In genomic region chr12:94560416-94561221, GRCh38 we compare ENCODE assay signal across 8 cellular contexts.
A peak's percentile ranks its signal among the peaks of the same experiment; 100 is the strongest.
DNase-seq lines count a peak whose midpoint lies in the region; FAIRE-seq and TF ChIP-seq lines count a peak whose summit lies in the region.

No MANE protein-coding gene starts in this region.

- H2BK120ac ChIP-seq in H9 (ENCODE audit: low read depth, low read length, poor library complexity, severe bottlenecking): no peak overlapping the region
- H2BK120ac ChIP-seq in H1 (replicated peaks; ENCODE audit: low read depth, low read length): no peak overlapping the region

- TF ChIP-seq POLR2A in H1 (IDR thresholded peaks at IDR 0.05; ENCODE audit: control extremely low read depth in 1 of 2, low read depth in 2 of 2, low read length in 2 of 2): peak in 1 of 2 experiments; percentile 53; a peak in 2 of 3 replicates
- no peak for TF ChIP-seq POLR2A in prostate gland (IDR thresholded peaks at IDR 0.05)

- H3K56ac ChIP-seq in H9 (ENCODE audit: insufficient read length, low read depth, low read length): no peak overlapping the region
- no peak overlapping the region for H3K56ac ChIP-seq in H1 (replicated peaks; ENCODE audit: insufficient read length, low read depth, low read length)

- H3K79me1 ChIP-seq in H9 (ENCODE audit: insufficient read depth, low read depth, low read length, poor library complexity, severe bottlenecking) (no peaks in the 10 kb centered on the region), H1 (ENCODE audit: low read depth, low read length) (no peaks in the 10 kb centered on the region)

- peak overlapping the region in 3 of 4 experiments; percentile 23 to 42 (median 38); a peak in 6 of 8 replicates for H3K4me3 ChIP-seq in H1 (ENCODE audit: extremely low read depth in 1 of 4, insufficient read depth in 2 of 4, low read depth in 3 of 4, low read length in 4 of 4)
- H3K4me3 ChIP-seq in prostate gland: no peak overlapping the region

- no peaks in the 10 kb centered on the region for H4K20me1 ChIP-seq in H9 (ENCODE audit: control insufficient read depth, insufficient read depth, insufficient read length)
- H4K20me1 ChIP-seq in H1 (replicated peaks in 1 of 2; ENCODE audit: control insufficient read depth in 1 of 2, insufficient read depth in 2 of 2, low read length in 2 of 2): no peaks in the 10 kb centered on the region

- POLR2A ChIA-PET in H1 (lab: Charles Lee; ENCODE audit: partially characterized antibody): interaction anchor here (0.7 kb wide), 1 partner anchor 98 kb away, joined by 3 read pairs; no protein-coding TSS in a partner anchor

- DNase-seq in NCI-H1417 (lab: John Stamatoyannopoulos, UW) (peak in 2 of 3 experiments; percentile 62 to 79), NCI-H1417 treated with DMSO at 0.1 percent for 48 hours (lab: John Stamatoyannopoulos, UW) (no peak), H9 (peak; percentile 95), LHCN-M2 (ENCODE audit: low read depth) (peak; percentile 38), H1 (ENCODE audit: low read depth in 1 of 2, low spot score in 2 of 2) (peak; percentile 78 to 80), prostate gland (ENCODE audit: low spot score) (peak; percentile 22), NOMO-1 treated with DMSO at 0.1 percent for 48 hours (lab: John Stamatoyannopoulos, UW; ENCODE audit: unreplicated experiment) (no peak)
- no peak for DNase-seq in effector CD8-positive, alpha-beta T cell (lab: John Stamatoyannopoulos, UW)

- H3K18ac ChIP-seq in H9 (ENCODE audit: insufficient read length, low read depth, low read length) (peak overlapping the region; percentile 43), H1 (ENCODE audit: extremely low read depth, low read length) (peak overlapping the region; percentile 60)

- peaks cover 18 to 20% of the 10 kb centered on the region in 2 experiments for H3K4me1 Mint-ChIP-seq in H9

- TF ChIP-seq RAD21 in H1 (IDR thresholded peaks at IDR 0.05 in 1 of 2, conservative IDR thresholded peaks at IDR 0.05 in 1 of 2; ENCODE audit: low read depth in 2 of 2, low read length in 2 of 2): no peak

- no peak for FAIRE-seq in H1 (lab: Jason Lieb, UNC)

- no peaks in the 10 kb centered on the region for H3K79me2 ChIP-seq in H9 (ENCODE audit: insufficient read depth, low read length)
- no peaks in the 10 kb centered on the region for H3K79me2 ChIP-seq in H1 (ENCODE audit: control insufficient read depth in 1 of 2, insufficient read depth in 2 of 2, low read length in 2 of 2)

- H3K4me3 Mint-ChIP-seq in H9: peak overlapping the region; percentile 1 to 55; a peak in 4 of 5 replicates

- H3K14ac ChIP-seq in H9 (ENCODE audit: insufficient read depth, low read length): 0 out of 2 replicates have a peak overlapping the region, but pooled peaks have one; percentile 12
- H3K14ac ChIP-seq in H1 (ENCODE audit: insufficient read length): no peak overlapping the region

- no peaks in the 10 kb centered on the region for H3K23me2 ChIP-seq in H9 (ENCODE audit: insufficient read length, low read depth, low read length, poor library complexity, severe bottlenecking)
- H3K23me2 ChIP-seq in H1 (ENCODE audit: low read depth, low read length): peaks cover 3% of the 10 kb centered on the region; the same call in 1 of the 2 replicates

- H3K9me3 ChIP-seq in H9 (ENCODE audit: control insufficient read depth, low read depth, low read length) (no peaks in the 10 kb centered on the region), H1 (ENCODE audit: insufficient read depth in 2 of 2, low read depth in 1 of 2, low read length in 1 of 2) (no peaks in the 10 kb centered on the region), prostate gland (no peaks in the 10 kb centered on the region)

- H3K27ac ChIP-seq in H9 (ENCODE audit: insufficient read length, low read depth, low read length) (no peak overlapping the region), H1 (ENCODE audit: low read depth, low read length) (no peak overlapping the region), prostate gland (peak overlapping the region in 1 of 2 donors; percentile 16)

- no peaks in the 10 kb centered on the region for H3K36me3 ChIP-seq in H1 (ENCODE audit: control insufficient read depth in 2 of 4, insufficient read depth in 4 of 4, low read length in 3 of 4)
- no peaks in the 10 kb centered on the region for H3K36me3 ChIP-seq in prostate gland

- no peak overlapping the region for H3K9ac ChIP-seq in H9 (ENCODE audit: extremely low read depth, insufficient read length, low read length)
- no peak overlapping the region for H3K9ac ChIP-seq in H1 (replicated peaks in 1 of 4; ENCODE audit: extremely low read depth in 1 of 4, low read depth in 3 of 4, low read length in 3 of 4)

- H3K23ac ChIP-seq in H9 (ENCODE audit: insufficient read length, low read depth, low read length) (no peak overlapping the region), H1 (ENCODE audit: insufficient read length) (no peak overlapping the region)

- peak overlapping the region; percentile 70 to 86 (median 82); a peak in 6 of 7 replicates for H3K27ac Mint-ChIP-seq in H9

- H2BK5ac ChIP-seq in H9 (ENCODE audit: insufficient read length, low read length) (no peak overlapping the region), H1 (ENCODE audit: low read depth, low read length) (peak overlapping the region; percentile 81; the same call in 1 of the 2 replicates)

- H4K8ac ChIP-seq in H9 (replicated peaks; ENCODE audit: insufficient read length, low read depth, low read length): no peak overlapping the region
- no peak overlapping the region for H4K8ac ChIP-seq in H1 (ENCODE audit: extremely low read depth, insufficient read depth, low read length)

- intact Hi-C loops in prostate gland (cut with DNase I): loop anchor here (5.0 kb wide), 1 partner anchor 87 kb away; no protein-coding TSS in a partner anchor

- no peaks in the 10 kb centered on the region for H3K36me3 Mint-ChIP-seq in H9 (ENCODE audit: insufficient read depth in 1 of 3, low read depth in 3 of 3)

- H3K27me3 Mint-ChIP-seq in H9 (ENCODE audit: low read depth): peaks cover 10% of the 10 kb centered on the region

- H4K91ac ChIP-seq in H9 (ENCODE audit: insufficient read length, low read depth, low read length): no peak overlapping the region
- H4K91ac ChIP-seq in H1 (replicated peaks; ENCODE audit: insufficient read length, low read length): peak overlapping the region; percentile 29

- no CpG with 5 or more reads among the region's 17 CpGs for WGBS in H9 (ENCODE audit: extremely low coverage, insufficient read length, low lambda C conversion rate)
- WGBS in H1 (ENCODE audit: extremely low coverage in 1 of 2, insufficient coverage in 1 of 2, insufficient read length in 1 of 2, insufficient replicate concordance in 2 of 2, low coverage in 1 of 2, low lambda C conversion rate in 2 of 2, missing lambda C conversion rate in 1 of 2), 2 experiments: 21% methylated on average over 17 of the region's 17 CpGs; no CpG with 5 or more reads in 1 of the 2 experiments
- 35% methylated on average over 17 of the region's 17 CpGs for WGBS in prostate gland

- H2BK20ac ChIP-seq in H9 (ENCODE audit: low read depth, low read length, poor library complexity, severe bottlenecking): no peak overlapping the region
- peak overlapping the region; percentile 97 for H2BK20ac ChIP-seq in H1 (ENCODE audit: low read length)

- TF ChIP-seq CTCF in H9 (conservative IDR thresholded peaks at IDR 0.05): no peak
- no peak for TF ChIP-seq CTCF in H1 (IDR thresholded peaks at IDR 0.05; ENCODE audit: control extremely low read depth in 1 of 3, insufficient read depth in 1 of 3, low read depth in 1 of 3, low read length in 3 of 3)
- peak in 1 of 4 experiments; percentile 18 for TF ChIP-seq CTCF in prostate gland (IDR thresholded peaks at IDR 0.05)

- no peak overlapping the region for H2BK12ac ChIP-seq in H9 (ENCODE audit: insufficient read length, low read depth, low read length)
- H2BK12ac ChIP-seq in H1 (ENCODE audit: low read depth, low read length): peak overlapping the region; percentile 95

- no peak overlapping the region for H4K5ac ChIP-seq in H9 (ENCODE audit: insufficient read length, low read depth, low read length)
- peak overlapping the region; percentile 20 for H4K5ac ChIP-seq in H1 (ENCODE audit: insufficient read length, low read depth, low read length)

- H3K9me3 Mint-ChIP-seq in H9: 0 out of 5 replicates have a peak, but pooled peaks cover 0 to 2% of the 10 kb centered on the region in 2 experiments

- no peak overlapping the region for H2AK5ac ChIP-seq in H9 (ENCODE audit: insufficient read length, low read length)
- no peak overlapping the region for H2AK5ac ChIP-seq in H1 (ENCODE audit: low read depth, low read length)

- CTCF ChIA-PET in H1 (lab: Charles Lee; ENCODE audit: partially characterized antibody): interaction anchor here (0.6 to 2.8 kb wide), 7 partner anchors 12 to 345 kb away, joined by 3 to 9 read pairs (median 3); no protein-coding TSS in a partner anchor

- H2BK15ac ChIP-seq in H9 (ENCODE audit: low read depth, low read length) (peak overlapping the region; percentile 4; the same call in 1 of the 2 replicates), H1 (ENCODE audit: low read length) (peak overlapping the region; percentile 31; the same call in 1 of the 2 replicates)

- H3K4me2 ChIP-seq in H9 (ENCODE audit: insufficient read depth, insufficient read length, low read length): peak overlapping the region; percentile 32
- peak overlapping the region; percentile 55 to 62 for H3K4me2 ChIP-seq in H1 (ENCODE audit: insufficient read depth in 1 of 2, low read depth in 2 of 2, low read length in 2 of 2)

- H3K27me3 ChIP-seq in H9 (ENCODE audit: insufficient read depth, low read length) (no peaks in the 10 kb centered on the region), H1 (replicated peaks in 1 of 4; ENCODE audit: control insufficient read depth in 3 of 4, extremely low read depth in 1 of 4, insufficient read depth in 3 of 4, low read length in 3 of 4) (no peaks in the 10 kb centered on the region; a peak in 1 of 7 replicates), prostate gland (replicated peaks; ENCODE audit: insufficient read depth) (no peaks in the 10 kb centered on the region)

- H2AFZ ChIP-seq in H9 (ENCODE audit: low read length) (no peak overlapping the region), H1 (ENCODE audit: low read length) (peak overlapping the region; percentile 36; the same call in 1 of the 2 replicates)

- H3K4me1 ChIP-seq in H9 (ENCODE audit: insufficient read depth, low read length) (peaks cover 5% of the 10 kb centered on the region; the same call in 1 of the 2 replicates), H1 (replicated peaks in 1 of 4; ENCODE audit: control insufficient read depth in 3 of 4, insufficient read depth in 4 of 4, low read length in 3 of 4) (peaks cover 0 to 6% (median 3%) of the 10 kb centered on the region in 4 experiments; a peak in 4 of 7 replicates), prostate gland (replicated peaks) (peaks cover 6% of the 10 kb centered on the region)

- peak in 1 of 2 experiments; percentile 18; a peak in 1 of 3 replicates for TF ChIP-seq EP300 in H1 (IDR thresholded peaks at IDR 0.05; ENCODE audit: borderline replicate concordance in 1 of 2, low read depth in 2 of 2, low read length in 2 of 2)

- H3T11ph ChIP-seq in H9 (ENCODE audit: low read length): no peak overlapping the region

- H3K4ac ChIP-seq in H9 (ENCODE audit: low read depth, low read length): no peak overlapping the region
- no peak overlapping the region for H3K4ac ChIP-seq in H1 (replicated peaks; ENCODE audit: insufficient read length, low read depth, low read length)

TF ChIP-seq in H1, 55 proteins besides CTCF, POLR2A, EP300 and RAD21 (continues in another document):
- TF ChIP-seq TAF1 (IDR thresholded peaks at IDR 0.05; ENCODE audit: low read depth, low read length) (peak; percentile 60; the same call in 1 of the 2 replicates), TCF12 (IDR thresholded peaks at IDR 0.05; ENCODE audit: low read depth, low read length) (peak; percentile 98)

Comparison
In these comparisons a context has a peak if more than half of its experiments do, and no peak if none do; other contexts are left out.
1. DNase-seq: peak in NCI-H1417 (2 of 3), H9 (single experiment), LHCN-M2 (single experiment), H1 (2 of 2) and prostate gland (single experiment); none in NCI-H1417 treated with DMSO at 0.1 percent for 48 hours (single experiment), effector CD8-positive, alpha-beta T cell (single experiment) and NOMO-1 treated with DMSO at 0.1 percent for 48 hours (single experiment).
2. H3K4me3 ChIP-seq: peak in H1 (3 of 4); none in prostate gland (0 of 2).